Comparison of ENCODE assay signal across 24 cellular contexts in genomic region chr20:8301655-8302054, GRCh38.
"Had no signal": no experiment of that assay in that cellular context is flagged by ENCODE, and none has a peak within 500 bp of the region (broad histone marks: within the 10 kb centered on the region; RNA-seq: fewer than 3 reads in every experiment).

No MANE protein-coding gene starts in this region.

- ATAC-seq: effector memory CD8-positive, alpha-beta T cell; naive thymus-derived CD4-positive, alpha-beta T cell; stimulated activated naive B cell treated with anti-CD40 and anti-IgM and Interleukin-4, amounts not matched to agents 10 μg/mL and 1 μg/mL and 100 μg/mL, for 72 hours; T-helper 17 cell; upper lobe of right lung had no signal

- H3K9me3 Mint-ChIP-seq: activated CD4-positive, alpha-beta memory T cell treated with anti-CD3 and anti-CD28 coated beads for 36 hours; activated CD4-positive, alpha-beta T cell treated with anti-CD3 and anti-CD28 coated beads, Interleukin-2, amount 10 ng/mL, durations not matched to agents 24 days and 14 days; activated naive CD4-positive, alpha-beta T cell treated with anti-CD3 and anti-CD28 coated beads, Interleukin-2, amount 10 ng/mL, durations not matched to agents 7 days and 5 days; activated naive CD8-positive, alpha-beta T cell treated with anti-CD3 and anti-CD28 coated beads, Interleukin-2, amount 10 ng/mL, durations not matched to agents 7 days and 5 days; activated T-cell treated with anti-CD3 and anti-CD28 coated beads, Interleukin-2, amount 50 U/mL, for 24 hours; effector memory CD8-positive, alpha-beta T cell had no signal

- H3K36me3 Mint-ChIP-seq: activated CD4-positive, alpha-beta memory T cell treated with anti-CD3 and anti-CD28 coated beads for 36 hours; activated naive CD4-positive, alpha-beta T cell treated with anti-CD3 and anti-CD28 coated beads, Interleukin-2, amount 10 ng/mL, durations not matched to agents 7 days and 5 days; activated naive CD8-positive, alpha-beta T cell treated with anti-CD3 and anti-CD28 coated beads, Interleukin-2, amount 10 ng/mL, durations not matched to agents 7 days and 5 days; naive thymus-derived CD4-positive, alpha-beta T cell; stimulated activated naive B cell treated with anti-CD40 and anti-IgM and Interleukin-4, amounts not matched to agents 10 μg/mL and 1 μg/mL and 100 μg/mL, for 72 hours had no signal

- H3K4me1 Mint-ChIP-seq: activated CD4-positive, alpha-beta T cell treated with anti-CD3 and anti-CD28 coated beads, Interleukin-2, amount 10 ng/mL, durations not matched to agents 24 days and 14 days had no signal

- H3K4me1 ChIP-seq: thyroid gland, upper lobe of right lung had no signal

- H3K9me3 ChIP-seq: left ventricle myocardium inferior, psoas muscle, stomach, thyroid gland, upper lobe of right lung had no signal

- H3K4me3 Mint-ChIP-seq: activated CD4-positive, alpha-beta memory T cell treated with anti-CD3 and anti-CD28 coated beads for 36 hours; activated CD4-positive, alpha-beta T cell treated with anti-CD3 and anti-CD28 coated beads, Interleukin-2, amount 10 ng/mL, durations not matched to agents 24 days and 14 days; activated naive CD4-positive, alpha-beta T cell treated with anti-CD3 and anti-CD28 coated beads, Interleukin-2, amount 10 ng/mL, durations not matched to agents 7 days and 5 days; activated naive CD8-positive, alpha-beta T cell treated with anti-CD3 and anti-CD28 coated beads, Interleukin-2, amount 10 ng/mL, durations not matched to agents 7 days and 5 days; activated T-cell treated with anti-CD3 and anti-CD28 coated beads, Interleukin-2, amount 50 U/mL, for 24 hours; effector memory CD8-positive, alpha-beta T cell; naive thymus-derived CD4-positive, alpha-beta T cell; stimulated activated naive B cell treated with anti-CD40 and anti-IgM and Interleukin-4, amounts not matched to agents 10 μg/mL and 1 μg/mL and 100 μg/mL, for 72 hours; T-helper 17 cell had no signal

- H3K36me3 ChIP-seq: left ventricle myocardium inferior, stomach, thyroid gland, upper lobe of right lung had no signal

- H3K9ac ChIP-seq: parathyroid adenoma had no signal

- H3K4me3 ChIP-seq: coronary artery, left ventricle myocardium inferior, psoas muscle, stomach, thyroid gland, upper lobe of right lung had no signal

- H3K27ac ChIP-seq: coronary artery, left ventricle myocardium inferior, parathyroid adenoma, psoas muscle, stomach, thyroid gland, upper lobe of right lung had no signal

- H3K27me3 Mint-ChIP-seq: activated CD4-positive, alpha-beta memory T cell treated with anti-CD3 and anti-CD28 coated beads for 36 hours; activated naive CD4-positive, alpha-beta T cell treated with anti-CD3 and anti-CD28 coated beads, Interleukin-2, amount 10 ng/mL, durations not matched to agents 7 days and 5 days; effector memory CD8-positive, alpha-beta T cell; stimulated activated naive B cell treated with anti-CD40 and anti-IgM and Interleukin-4, amounts not matched to agents 10 μg/mL and 1 μg/mL and 100 μg/mL, for 72 hours; T-helper 17 cell had no signal

- H3K27me3 ChIP-seq: stomach, thyroid gland, upper lobe of right lung had no signal

- H3K27ac Mint-ChIP-seq: activated CD4-positive, alpha-beta memory T cell treated with anti-CD3 and anti-CD28 coated beads for 36 hours; activated CD4-positive, alpha-beta T cell treated with anti-CD3 and anti-CD28 coated beads, Interleukin-2, amount 10 ng/mL, durations not matched to agents 24 days and 14 days; activated naive CD4-positive, alpha-beta T cell treated with anti-CD3 and anti-CD28 coated beads, Interleukin-2, amount 10 ng/mL, durations not matched to agents 7 days and 5 days; activated naive CD8-positive, alpha-beta T cell treated with anti-CD3 and anti-CD28 coated beads, Interleukin-2, amount 10 ng/mL, durations not matched to agents 7 days and 5 days; activated T-cell treated with anti-CD3 and anti-CD28 coated beads, Interleukin-2, amount 50 U/mL, for 24 hours; effector memory CD8-positive, alpha-beta T cell; naive thymus-derived CD4-positive, alpha-beta T cell; stimulated activated naive B cell treated with anti-CD40 and anti-IgM and Interleukin-4, amounts not matched to agents 10 μg/mL and 1 μg/mL and 100 μg/mL, for 72 hours; T-helper 17 cell had no signal

- H2AFZ ChIP-seq: parathyroid adenoma had no signal

- DNase-seq: activated CD4-positive, alpha-beta memory T cell treated with anti-CD3 and anti-CD28 coated beads for 36 hours; activated CD4-positive, alpha-beta T cell treated with anti-CD3 and anti-CD28 coated beads, Interleukin-2, amount 10 ng/mL, durations not matched to agents 24 days and 14 days; activated CD4-positive, CD25-positive, alpha-beta regulatory T cell treated with anti-CD3 and anti-CD28 coated beads, Interleukin-2, amount 50 U/mL, for 72 hours; activated CD8-positive, alpha-beta memory T cell treated with anti-CD3 and anti-CD28 coated beads, Interleukin-2, amount 50 U/mL, for 48 hours; activated gamma-delta T cell; activated naive CD4-positive, alpha-beta T cell treated with anti-CD3 and anti-CD28 coated beads, Interleukin-2, amount 10 ng/mL, durations not matched to agents 7 days and 5 days; activated naive CD8-positive, alpha-beta T cell treated with anti-CD3 and anti-CD28 coated beads, Interleukin-2, amount 10 ng/mL, durations not matched to agents 7 days and 5 days; activated T-cell treated with anti-CD3 and anti-CD28 coated beads, Interleukin-2, amount 50 U/mL, for 24 hours; effector memory CD8-positive, alpha-beta T cell; erythroblast; left ventricle myocardium inferior; midbrain; naive thymus-derived CD4-positive, alpha-beta T cell; psoas muscle; stimulated activated CD4-positive, alpha-beta T cell treated with anti-CD3 and anti-CD28 coated beads, Interleukin-15, amount 100 ng/mL, for 24 hours; stimulated activated CD4-positive, alpha-beta T cell treated with anti-CD3 and anti-CD28 coated beads, Interleukin-2, amount 100 ng/mL, for 24 hours; stimulated activated naive B cell treated with anti-CD40 and anti-IgM and Interleukin-4, amounts not matched to agents 10 μg/mL and 1 μg/mL and 100 μg/mL, for 72 hours; stomach; T-helper 17 cell; T1000; thyroid gland; upper lobe of right lung had no signal
